9 cellular contexts compared by ENCODE assay signal in the genomic region with DNA sequence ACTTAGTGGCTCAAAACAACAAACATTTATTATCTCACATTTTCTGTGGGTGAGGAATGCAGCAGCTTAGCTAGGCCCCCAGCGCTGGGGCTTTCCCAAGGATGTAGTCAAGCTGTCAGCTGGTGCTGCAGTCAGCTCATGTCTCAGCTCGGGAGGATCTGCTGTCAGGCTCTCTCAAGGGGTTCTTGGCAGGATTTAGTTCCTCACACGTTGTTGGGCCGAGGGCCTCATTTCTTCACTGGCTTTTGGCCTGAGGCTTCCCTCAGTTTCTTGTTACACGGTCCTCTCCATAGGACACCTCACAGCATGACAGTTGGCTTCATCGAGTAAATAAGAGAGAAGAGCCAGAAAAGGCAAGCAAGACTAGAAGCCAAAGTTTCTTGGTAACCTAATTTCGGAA. TPM values are rescaled to one million over a fixed set of nuclear protein-coding genes. Genes with fewer than 3 reads are reported as not detected.
A peak's percentile ranks its signal among the peaks of the same experiment; 100 is the strongest.
DNase-seq lines count a peak whose midpoint lies in the region; ATAC-seq, FAIRE-seq and TF ChIP-seq lines count a peak whose summit lies in the region.
"Had no signal": no experiment of that assay in that cellular context is flagged by ENCODE, and none has a peak within 500 bp of the region (broad histone marks: within the 10 kb centered on the region; RNA-seq: fewer than 3 reads in every experiment).

No MANE protein-coding gene starts in this region.

- no peak overlapping the region for H3K9ac ChIP-seq in kidney (ENCODE audit: low read length in 2 of 2)

- peak overlapping the region; percentile 50 for H3K27ac Mint-ChIP-seq in osteocyte (ENCODE audit: unreplicated experiment)

- no peak overlapping the region for H3K4me3 Mint-ChIP-seq in osteocyte (ENCODE audit: unreplicated experiment)

- DNase-seq in dermis blood vessel endothelial cell = peak; percentile 41
- no peak for DNase-seq in osteocyte (ENCODE audit: extremely low spot score, unreplicated experiment)
- no peak for DNase-seq in kidney
- DNase-seq in activated effector memory CD4-positive, alpha-beta T cell treated with anti-CD3 and anti-CD28 coated beads, Interleukin-2, amount 50 U/mL, for 16 hours = no peak
- DNase-seq in HT-29 (ENCODE audit: low spot score) = no peak

- peaks cover 2% of the 10 kb centered on the region for H3K27me3 Mint-ChIP-seq in osteocyte (ENCODE audit: unreplicated experiment)

- ATAC-seq in GM19025 (IDR thresholded peaks at IDR 0.05; ENCODE audit: low read depth, unreplicated experiment) (peak; percentile 59), HG03342 (IDR thresholded peaks at IDR 0.05; ENCODE audit: unreplicated experiment) (peak; percentile 47)

- H3K36me3 Mint-ChIP-seq in osteocyte (ENCODE audit: unreplicated experiment) = no peaks in the 10 kb centered on the region

- no peak overlapping the region for H3K27ac ChIP-seq in kidney (ENCODE audit: low read depth in 2 of 2, low read length in 2 of 2)
- H3K27ac ChIP-seq: prostate gland had no signal

- TF ChIP-seq CTCF in osteocyte (IDR thresholded peaks at IDR 0.05) = no peak
- no peak for TF ChIP-seq CTCF in kidney (IDR thresholded peaks at IDR 0.05; ENCODE audit: borderline replicate concordance, extremely low read depth, insufficient read depth)

- no peak for FAIRE-seq in kidney (lab: Jason Lieb, UNC)

- H3K4me1 ChIP-seq in kidney (ENCODE audit: control insufficient read depth in 1 of 2, insufficient read depth in 1 of 2, low read depth in 1 of 2, low read length in 2 of 2) = no peaks in the 10 kb centered on the region
- H3K4me1 ChIP-seq: prostate gland had no signal

- H3K36me3 ChIP-seq in kidney (ENCODE audit: control insufficient read depth in 1 of 2, insufficient read depth in 2 of 2, low read length in 2 of 2) = no peaks in the 10 kb centered on the region
- H3K36me3 ChIP-seq: prostate gland had no signal

- H3K9me3 Mint-ChIP-seq in osteocyte (ENCODE audit: unreplicated experiment) = no peaks in the 10 kb centered on the region

- peaks cover 5% of the 10 kb centered on the region for H3K4me1 Mint-ChIP-seq in osteocyte (ENCODE audit: unreplicated experiment)

- intact Hi-C loops in kidney (cut with DNase I) = no loop called here

- H3K4me3 ChIP-seq in kidney (ENCODE audit: low read length in 2 of 2) = no peak overlapping the region
- H3K4me3 ChIP-seq: prostate gland had no signal

- no peaks in the 10 kb centered on the region for H3K9me3 ChIP-seq in kidney (ENCODE audit: control insufficient read depth in 1 of 2, low read length in 2 of 2)
- H3K9me3 ChIP-seq: prostate gland had no signal

RNA-seq across cellular contexts. Expression of a gene that starts 13.7 kb away (rescaled TPM):
- 52.8 and 57.8 TPM in 2 replicates for total RNA-seq in dermis blood vessel endothelial cell
- 82.5 and 88.8 TPM in 2 replicates for total RNA-seq in osteocyte
- total RNA-seq in kidney = 97.7 TPM
- polyA plus RNA-seq in kidney (ENCODE audit: insufficient read depth, low read depth, low replicate concordance) = 23.0 TPM
- total RNA-seq in HT-29 (2014; rRNA removed; shearing (Covaris generic)) = 50.4 and 52.5 TPM in 2 replicates

RNA-seq across cellular contexts. Expression of a gene that starts 24.2 kb away (rescaled TPM):
- total RNA-seq in dermis blood vessel endothelial cell (not detected in 2 replicates), osteocyte (not detected in 2 replicates), kidney (0.09 TPM)
- polyA plus RNA-seq in kidney (ENCODE audit: insufficient read depth, low read depth, low replicate concordance) = not detected
- total RNA-seq in HT-29 (2014; rRNA removed; shearing (Covaris generic)) = not detected in 2 replicates
- total RNA-seq: subcutaneous adipose tissue had no signal
